In the genomic region with DNA sequence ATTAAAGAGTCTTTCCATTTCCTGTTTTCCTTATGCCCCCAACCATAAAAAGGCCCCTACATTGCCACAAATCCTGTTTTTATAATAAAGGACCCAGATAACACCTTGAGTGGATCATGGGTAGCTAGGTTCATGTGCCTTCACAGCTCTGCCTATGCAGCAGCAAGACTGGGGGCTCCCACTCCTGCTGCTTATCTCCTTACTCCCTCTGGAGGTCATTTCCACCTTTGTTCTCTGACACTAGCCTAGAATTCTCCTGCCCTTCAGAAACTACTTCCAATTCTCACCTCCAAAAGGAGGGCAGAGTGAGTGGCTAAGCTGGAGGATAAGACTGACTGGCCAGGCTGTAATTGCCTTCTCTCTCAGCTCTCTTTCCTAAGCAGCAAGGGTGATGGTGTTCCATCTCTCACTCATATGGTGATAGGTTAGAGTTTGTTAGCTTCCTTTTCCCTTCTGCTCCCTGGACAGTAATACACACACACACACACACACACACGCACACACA, we compare ENCODE assay signal across 1 cellular context.
TF ChIP-seq lines count a peak whose summit lies in the region.

No MANE protein-coding gene starts in this region.

TF ChIP-seq in H1, 55 proteins besides CTCF, POLR2A, EP300 and RAD21:
- TF ChIP-seq EGR1 (IDR thresholded peaks at IDR 0.05; ENCODE audit: borderline replicate concordance, low read depth, low read length), result no peak
- TF ChIP-seq POU5F1 (IDR thresholded peaks at IDR 0.05; ENCODE audit: low read depth, low read length), result no peak
- TF ChIP-seq, protein P1, sequence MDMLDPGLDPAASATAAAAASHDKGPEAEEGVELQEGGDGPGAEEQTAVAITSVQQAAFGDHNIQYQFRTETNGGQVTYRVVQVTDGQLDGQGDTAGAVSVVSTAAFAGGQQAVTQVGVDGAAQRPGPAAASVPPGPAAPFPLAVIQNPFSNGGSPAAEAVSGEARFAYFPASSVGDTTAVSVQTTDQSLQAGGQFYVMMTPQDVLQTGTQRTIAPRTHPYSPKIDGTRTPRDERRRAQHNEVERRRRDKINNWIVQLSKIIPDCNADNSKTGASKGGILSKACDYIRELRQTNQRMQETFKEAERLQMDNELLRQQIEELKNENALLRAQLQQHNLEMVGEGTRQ (IDR thresholded peaks at IDR 0.05; ENCODE audit: low read length), result no peak
- TF ChIP-seq TCF12 (IDR thresholded peaks at IDR 0.05; ENCODE audit: low read depth, low read length), result no peak
- TF ChIP-seq, protein P2, sequence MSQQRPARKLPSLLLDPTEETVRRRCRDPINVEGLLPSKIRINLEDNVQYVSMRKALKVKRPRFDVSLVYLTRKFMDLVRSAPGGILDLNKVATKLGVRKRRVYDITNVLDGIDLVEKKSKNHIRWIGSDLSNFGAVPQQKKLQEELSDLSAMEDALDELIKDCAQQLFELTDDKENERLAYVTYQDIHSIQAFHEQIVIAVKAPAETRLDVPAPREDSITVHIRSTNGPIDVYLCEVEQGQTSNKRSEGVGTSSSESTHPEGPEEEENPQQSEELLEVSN (IDR thresholded peaks at IDR 0.05), result no peak
- TF ChIP-seq HDAC2 (IDR thresholded peaks at IDR 0.05; ENCODE audit: borderline replicate concordance in 1 of 2, low read depth in 2 of 2, low read length in 2 of 2), result no peak
- no peak for TF ChIP-seq CREB1 (IDR thresholded peaks at IDR 0.05)
- TF ChIP-seq EZH2 (IDR thresholded peaks at IDR 0.05; ENCODE audit: low read depth, low read length, severe bottlenecking), result no peak
- no peak for TF ChIP-seq KDM5A (IDR thresholded peaks at IDR 0.05; ENCODE audit: low read length)
- TF ChIP-seq, protein P3, sequence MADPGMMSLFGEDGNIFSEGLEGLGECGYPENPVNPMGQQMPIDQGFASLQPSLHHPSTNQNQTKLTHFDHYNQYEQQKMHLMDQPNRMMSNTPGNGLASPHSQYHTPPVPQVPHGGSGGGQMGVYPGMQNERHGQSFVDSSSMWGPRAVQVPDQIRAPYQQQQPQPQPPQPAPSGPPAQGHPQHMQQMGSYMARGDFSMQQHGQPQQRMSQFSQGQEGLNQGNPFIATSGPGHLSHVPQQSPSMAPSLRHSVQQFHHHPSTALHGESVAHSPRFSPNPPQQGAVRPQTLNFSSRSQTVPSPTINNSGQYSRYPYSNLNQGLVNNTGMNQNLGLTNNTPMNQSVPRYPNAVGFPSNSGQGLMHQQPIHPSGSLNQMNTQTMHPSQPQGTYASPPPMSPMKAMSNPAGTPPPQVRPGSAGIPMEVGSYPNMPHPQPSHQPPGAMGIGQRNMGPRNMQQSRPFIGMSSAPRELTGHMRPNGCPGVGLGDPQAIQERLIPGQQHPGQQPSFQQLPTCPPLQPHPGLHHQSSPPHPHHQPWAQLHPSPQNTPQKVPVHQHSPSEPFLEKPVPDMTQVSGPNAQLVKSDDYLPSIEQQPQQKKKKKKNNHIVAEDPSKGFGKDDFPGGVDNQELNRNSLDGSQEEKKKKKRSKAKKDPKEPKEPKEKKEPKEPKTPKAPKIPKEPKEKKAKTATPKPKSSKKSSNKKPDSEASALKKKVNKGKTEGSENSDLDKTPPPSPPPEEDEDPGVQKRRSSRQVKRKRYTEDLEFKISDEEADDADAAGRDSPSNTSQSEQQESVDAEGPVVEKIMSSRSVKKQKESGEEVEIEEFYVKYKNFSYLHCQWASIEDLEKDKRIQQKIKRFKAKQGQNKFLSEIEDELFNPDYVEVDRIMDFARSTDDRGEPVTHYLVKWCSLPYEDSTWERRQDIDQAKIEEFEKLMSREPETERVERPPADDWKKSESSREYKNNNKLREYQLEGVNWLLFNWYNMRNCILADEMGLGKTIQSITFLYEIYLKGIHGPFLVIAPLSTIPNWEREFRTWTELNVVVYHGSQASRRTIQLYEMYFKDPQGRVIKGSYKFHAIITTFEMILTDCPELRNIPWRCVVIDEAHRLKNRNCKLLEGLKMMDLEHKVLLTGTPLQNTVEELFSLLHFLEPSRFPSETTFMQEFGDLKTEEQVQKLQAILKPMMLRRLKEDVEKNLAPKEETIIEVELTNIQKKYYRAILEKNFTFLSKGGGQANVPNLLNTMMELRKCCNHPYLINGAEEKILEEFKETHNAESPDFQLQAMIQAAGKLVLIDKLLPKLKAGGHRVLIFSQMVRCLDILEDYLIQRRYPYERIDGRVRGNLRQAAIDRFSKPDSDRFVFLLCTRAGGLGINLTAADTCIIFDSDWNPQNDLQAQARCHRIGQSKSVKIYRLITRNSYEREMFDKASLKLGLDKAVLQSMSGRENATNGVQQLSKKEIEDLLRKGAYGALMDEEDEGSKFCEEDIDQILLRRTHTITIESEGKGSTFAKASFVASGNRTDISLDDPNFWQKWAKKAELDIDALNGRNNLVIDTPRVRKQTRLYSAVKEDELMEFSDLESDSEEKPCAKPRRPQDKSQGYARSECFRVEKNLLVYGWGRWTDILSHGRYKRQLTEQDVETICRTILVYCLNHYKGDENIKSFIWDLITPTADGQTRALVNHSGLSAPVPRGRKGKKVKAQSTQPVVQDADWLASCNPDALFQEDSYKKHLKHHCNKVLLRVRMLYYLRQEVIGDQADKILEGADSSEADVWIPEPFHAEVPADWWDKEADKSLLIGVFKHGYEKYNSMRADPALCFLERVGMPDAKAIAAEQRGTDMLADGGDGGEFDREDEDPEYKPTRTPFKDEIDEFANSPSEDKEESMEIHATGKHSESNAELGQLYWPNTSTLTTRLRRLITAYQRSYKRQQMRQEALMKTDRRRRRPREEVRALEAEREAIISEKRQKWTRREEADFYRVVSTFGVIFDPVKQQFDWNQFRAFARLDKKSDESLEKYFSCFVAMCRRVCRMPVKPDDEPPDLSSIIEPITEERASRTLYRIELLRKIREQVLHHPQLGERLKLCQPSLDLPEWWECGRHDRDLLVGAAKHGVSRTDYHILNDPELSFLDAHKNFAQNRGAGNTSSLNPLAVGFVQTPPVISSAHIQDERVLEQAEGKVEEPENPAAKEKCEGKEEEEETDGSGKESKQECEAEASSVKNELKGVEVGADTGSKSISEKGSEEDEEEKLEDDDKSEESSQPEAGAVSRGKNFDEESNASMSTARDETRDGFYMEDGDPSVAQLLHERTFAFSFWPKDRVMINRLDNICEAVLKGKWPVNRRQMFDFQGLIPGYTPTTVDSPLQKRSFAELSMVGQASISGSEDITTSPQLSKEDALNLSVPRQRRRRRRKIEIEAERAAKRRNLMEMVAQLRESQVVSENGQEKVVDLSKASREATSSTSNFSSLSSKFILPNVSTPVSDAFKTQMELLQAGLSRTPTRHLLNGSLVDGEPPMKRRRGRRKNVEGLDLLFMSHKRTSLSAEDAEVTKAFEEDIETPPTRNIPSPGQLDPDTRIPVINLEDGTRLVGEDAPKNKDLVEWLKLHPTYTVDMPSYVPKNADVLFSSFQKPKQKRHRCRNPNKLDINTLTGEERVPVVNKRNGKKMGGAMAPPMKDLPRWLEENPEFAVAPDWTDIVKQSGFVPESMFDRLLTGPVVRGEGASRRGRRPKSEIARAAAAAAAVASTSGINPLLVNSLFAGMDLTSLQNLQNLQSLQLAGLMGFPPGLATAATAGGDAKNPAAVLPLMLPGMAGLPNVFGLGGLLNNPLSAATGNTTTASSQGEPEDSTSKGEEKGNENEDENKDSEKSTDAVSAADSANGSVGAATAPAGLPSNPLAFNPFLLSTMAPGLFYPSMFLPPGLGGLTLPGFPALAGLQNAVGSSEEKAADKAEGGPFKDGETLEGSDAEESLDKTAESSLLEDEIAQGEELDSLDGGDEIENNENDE (IDR thresholded peaks at IDR 0.05; ENCODE audit: insufficient replicate concordance, low read length), result no peak
- TF ChIP-seq CHD1 (IDR thresholded peaks at IDR 0.05; ENCODE audit: low read depth, low read length), result no peak
- TF ChIP-seq PHF8 (conservative IDR thresholded peaks at IDR 0.05; ENCODE audit: low read depth, low read length), result no peak
- TF ChIP-seq GABPA (IDR thresholded peaks at IDR 0.05; ENCODE audit: borderline replicate concordance, insufficient read depth, low read length), result no peak
- no peak for TF ChIP-seq KDM4A (IDR thresholded peaks at IDR 0.05; ENCODE audit: low read depth, low read length, severe bottlenecking)
- no peak for TF ChIP-seq SP2 (IDR thresholded peaks at IDR 0.05; ENCODE audit: low read length)
TF ChIP-seq in H1: peak in this region for 0.
